ENCODE assay signal across 22 cellular contexts in genomic region chr19:23311551-23311950, GRCh38.
"Had no signal": no experiment of that assay in that cellular context is flagged by ENCODE, and none has a peak within 500 bp of the region (broad histone marks: within the 10 kb centered on the region; RNA-seq: fewer than 3 reads in every experiment).

No MANE protein-coding gene starts in this region.

- DNase-seq: IMR-90, Karpas-422, KG1, MM.1S, NCI-H1092 treated with DMSO at 0.1 percent for 48 hours, NCI-H1436, NCI-H187, NCI-H2029, NCI-H2081 treated with DMSO at 0.1 percent for 48 hours, NCI-H2171, NCI-H226, NCI-H446, NCI-H510A, NCI-H524 treated with DMSO at 0.1 percent for 48 hours, NCI-H69, NCI-H774, Peyer's patch, Right ventricle myocardium superior, SIG-M5 had no signal

- H3K27ac ChIP-seq: Peyer's patch, SJSA1, SK-N-MC had no signal

- ATAC-seq: HepG2 had no signal

- H3K4me3 ChIP-seq: Peyer's patch, SJSA1, SK-N-MC had no signal

- H3K4me1 ChIP-seq: Peyer's patch, SJSA1 had no signal

- H3K27me3 ChIP-seq: Peyer's patch, SJSA1 had no signal

- H3K36me3 ChIP-seq: Peyer's patch, SJSA1 had no signal
